ENCODE assay signal across 9 cellular contexts in genomic region chr19:4084547-4084877, GRCh38. TPM values are rescaled to one million over a fixed set of nuclear protein-coding genes. Genes with fewer than 3 reads are reported as not detected.
DNase-seq lines count a peak whose midpoint lies in the region; ATAC-seq, FAIRE-seq and TF ChIP-seq lines count a peak whose summit lies in the region.
"Had no signal": no experiment of that assay in that cellular context is flagged by ENCODE, and none has a peak within 500 bp of the region (broad histone marks: within the 10 kb centered on the region; RNA-seq: fewer than 3 reads in every experiment).

No MANE protein-coding gene starts in this region.

- TF ChIP-seq RAD21 in HepG2 (CRISPR knock-in tag; IDR thresholded peaks at IDR 0.05), result no peak

- no peaks in the 10 kb centered on the region; a peak in 2 of 5 replicates for H3K36me3 ChIP-seq in HepG2 (replicated peaks in 1 of 2; ENCODE audit: control insufficient read depth in 1 of 2, insufficient read depth in 2 of 2, low read length in 2 of 2)
- peaks cover 0 to under 1% (median 0%) of the 10 kb centered on the region in 4 donors for H3K36me3 ChIP-seq in right lobe of liver
- H3K36me3 ChIP-seq in vagina, result peaks cover 0 to 4% of the 10 kb centered on the region in 2 donors
- H3K36me3 ChIP-seq in gastrocnemius medialis, result peaks cover 0 to 4% of the 10 kb centered on the region in 2 donors

- ATAC-seq in HepG2, result no peak; the same call in 2 of the 3 replicates
- ATAC-seq in right lobe of liver, result no peak
- no peak for ATAC-seq in activated naive CD8-positive, alpha-beta T cell treated with anti-CD3 and anti-CD28 coated beads, Interleukin-2, amount 10 ng/mL, durations not matched to agents 7 days and 5 days (ENCODE audit: low read depth)
- no peak for ATAC-seq in naive thymus-derived CD8-positive, alpha-beta T cell
- no peak for ATAC-seq in gastrocnemius medialis

- BruUV-seq in HepG2 (replicated peaks; lab: Mats Ljungman, UMichigan), result no TSS peak

- TF ChIP-seq CTCF in HepG2 (CRISPR knock-in tag; IDR thresholded peaks at IDR 0.05), result no peak
- TF ChIP-seq CTCF in right lobe of liver (IDR thresholded peaks at IDR 0.05), result no peak
- TF ChIP-seq CTCF in vagina (IDR thresholded peaks at IDR 0.05), result no peak
- TF ChIP-seq CTCF in gastrocnemius medialis (IDR thresholded peaks at IDR 0.05 in 4 of 5, conservative IDR thresholded peaks at IDR 0.05 in 1 of 5), result no peak

- no peak for TF ChIP-seq EP300 in HepG2 (IDR thresholded peaks at IDR 0.05; ENCODE audit: low read depth in 2 of 2, low read length in 2 of 2)
- TF ChIP-seq EP300 in HepG2 (CRISPR knock-in tag; IDR thresholded peaks at IDR 0.05; ENCODE audit: borderline replicate concordance), result no peak

- H3K4me3 ChIP-seq in HepG2 (replicated peaks in 1 of 3; ENCODE audit: insufficient read depth in 1 of 3, low read depth in 2 of 3, low read length in 3 of 3) (no peak overlapping the region), right lobe of liver (no peak overlapping the region), vagina (peak overlapping the region in 1 of 2 donors; percentile 20), gastrocnemius medialis (no peak overlapping the region)

- no peak for FAIRE-seq in HepG2 (lab: Jason Lieb, UNC)

- H3K4me1 Mint-ChIP-seq in activated naive CD8-positive, alpha-beta T cell treated with anti-CD3 and anti-CD28 coated beads, Interleukin-2, amount 10 ng/mL, durations not matched to agents 7 days and 5 days, result peaks cover 51% of the 10 kb centered on the region
- H3K4me1 Mint-ChIP-seq in naive thymus-derived CD8-positive, alpha-beta T cell, result peaks cover 20 to 65% (median 57%) of the 10 kb centered on the region in 4 donors

- DNase-seq in HepG2 (ENCODE audit: low spot score) (no peak), right lobe of liver (no peak), vagina (ENCODE audit: extremely low spot score in 2 of 2) (no peak), gastrocnemius medialis (no peak), erythroblast (lab: John Stamatoyannopoulos, UW) (no peak), NCI-H2227 (lab: John Stamatoyannopoulos, UW; ENCODE audit: unreplicated experiment) (no peak)
- no peak for DNase-seq in activated naive CD8-positive, alpha-beta T cell treated with anti-CD3 and anti-CD28 coated beads, Interleukin-2, amount 10 ng/mL, durations not matched to agents 7 days and 5 days
- no peak for DNase-seq in naive thymus-derived CD8-positive, alpha-beta T cell
- DNase-seq: foreskin fibroblast had no signal

- intact Hi-C loops in HepG2 (cut with micrococcal nuclease; ENCODE audit: unreplicated experiment), result no loop called here
- intact Hi-C loops in right lobe of liver (cut with DNase I), result no loop called here
- intact Hi-C loops in vagina (cut with DNase I), result no loop called here
- intact Hi-C loops in gastrocnemius medialis (cut with DNase I; ENCODE audit: low total_unique reads), result no loop called here

- no peaks in the 10 kb centered on the region for H3K27me3 Mint-ChIP-seq in activated naive CD8-positive, alpha-beta T cell treated with anti-CD3 and anti-CD28 coated beads, Interleukin-2, amount 10 ng/mL, durations not matched to agents 7 days and 5 days
- H3K27me3 Mint-ChIP-seq in naive thymus-derived CD8-positive, alpha-beta T cell, result no peaks in the 10 kb centered on the region

- H3K27ac Mint-ChIP-seq in activated naive CD8-positive, alpha-beta T cell treated with anti-CD3 and anti-CD28 coated beads, Interleukin-2, amount 10 ng/mL, durations not matched to agents 7 days and 5 days, result peak overlapping the region; percentile 89
- peak overlapping the region; percentile 83 to 94 (median 92) for H3K27ac Mint-ChIP-seq in naive thymus-derived CD8-positive, alpha-beta T cell

- H3K36me3 Mint-ChIP-seq in activated naive CD8-positive, alpha-beta T cell treated with anti-CD3 and anti-CD28 coated beads, Interleukin-2, amount 10 ng/mL, durations not matched to agents 7 days and 5 days, result peaks cover 3% of the 10 kb centered on the region
- H3K36me3 Mint-ChIP-seq in naive thymus-derived CD8-positive, alpha-beta T cell, result no peaks in the 10 kb centered on the region

- H3K4me1 ChIP-seq in HepG2 (ENCODE audit: insufficient read depth, low read length), result peaks cover 47% of the 10 kb centered on the region
- no peaks in the 10 kb centered on the region for H3K4me1 ChIP-seq in right lobe of liver
- peaks cover 29% of the 10 kb centered on the region for H3K4me1 ChIP-seq in vagina
- peaks cover 0 to 4% of the 10 kb centered on the region in 2 donors for H3K4me1 ChIP-seq in gastrocnemius medialis

- H3K27me3 ChIP-seq in HepG2 (ENCODE audit: control insufficient read depth in 1 of 2, insufficient read depth in 2 of 2, low read length in 2 of 2), result no peaks in the 10 kb centered on the region
- no peaks in the 10 kb centered on the region for H3K27me3 ChIP-seq in right lobe of liver
- no peaks in the 10 kb centered on the region for H3K27me3 ChIP-seq in vagina
- no peaks in the 10 kb centered on the region for H3K27me3 ChIP-seq in gastrocnemius medialis

- WGBS in HepG2 (ENCODE audit: low lambda C conversion rate), result 20% methylated on average over 1 of the region's 8 CpGs
- 61% methylated on average over 5 of the region's 8 CpGs for WGBS in right lobe of liver (ENCODE audit: insufficient coverage, low coverage, low lambda C conversion rate, missing lambda C conversion rate)

- H3K4me3 Mint-ChIP-seq in activated naive CD8-positive, alpha-beta T cell treated with anti-CD3 and anti-CD28 coated beads, Interleukin-2, amount 10 ng/mL, durations not matched to agents 7 days and 5 days, result peak overlapping the region; percentile 79
- peak overlapping the region in 9 of 10 donors; percentile 20 to 79 (median 69) for H3K4me3 Mint-ChIP-seq in naive thymus-derived CD8-positive, alpha-beta T cell

- H3K4me2 ChIP-seq in HepG2 (ENCODE audit: low read depth, low read length), result peak overlapping the region; percentile 58

- in situ Hi-C loops in HepG2 (cut with HindIII; ENCODE audit: extremely low pct_ligation_motif_present, low pct_unique_long_range_greater_than_20kb) (no loop called here), gastrocnemius medialis (cut with MboI; ENCODE audit: low sequenced_read_pairs in 4 of 4) (no loop called here)

- H3K9me3 Mint-ChIP-seq in activated naive CD8-positive, alpha-beta T cell treated with anti-CD3 and anti-CD28 coated beads, Interleukin-2, amount 10 ng/mL, durations not matched to agents 7 days and 5 days, result no peaks in the 10 kb centered on the region
- no peaks in the 10 kb centered on the region for H3K9me3 Mint-ChIP-seq in naive thymus-derived CD8-positive, alpha-beta T cell

- no peaks in the 10 kb centered on the region for H3K79me2 ChIP-seq in HepG2 (ENCODE audit: insufficient read depth, low read length)

- CTCF ChIA-PET in HepG2 (lab: Yijun Ruan, JAX; ENCODE audit: low intra/inter-chr PET ratio, low total read pairs), result no interaction called here

- H3K27ac ChIP-seq in HepG2 (ENCODE audit: extremely low read length, insufficient read depth, low read length) (no peak overlapping the region), right lobe of liver (peak overlapping the region in 1 of 3 donors; percentile 2), vagina (peak overlapping the region; percentile 60), gastrocnemius medialis (peak overlapping the region in 1 of 4 donors; percentile 31)

- POLR2A ChIA-PET in HepG2 (lab: Yijun Ruan, JAX), result interaction anchor here (1.3 kb wide), 1 partner anchor 26 kb away, joined by 5 read pairs; no protein-coding TSS in a partner anchor
- POLR2A ChIA-PET in activated naive CD8-positive, alpha-beta T cell treated with anti-CD3 and anti-CD28 coated beads, Interleukin-2, amount 10 ng/mL, durations not matched to agents 7 days and 5 days (lab: Charles Lee), result interaction anchor here (1.2 to 3.8 kb wide), 5 partner anchors 9 to 31 kb away, joined by 3 to 16 read pairs (median 6); partner anchors contain the start of gene ZBTB7A
- POLR2A ChIA-PET in naive thymus-derived CD8-positive, alpha-beta T cell (lab: Charles Lee), result interaction anchor here (1.1 to 2.0 kb wide), 4 partner anchors 11 to 321 kb away, joined by 3 to 6 read pairs (median 3); no protein-coding TSS in a partner anchor

- H2AFZ ChIP-seq in HepG2 (ENCODE audit: low read length), result no peak overlapping the region

- no peaks in the 10 kb centered on the region for H4K20me1 ChIP-seq in HepG2 (ENCODE audit: insufficient read depth, low read length)

- peak overlapping the region; percentile 39; the same call in 1 of the 2 replicates for H3K9ac ChIP-seq in HepG2 (ENCODE audit: insufficient read depth, low read depth, low read length)

- no peak for TF ChIP-seq POLR2A in HepG2 (IDR thresholded peaks at IDR 0.05; ENCODE audit: insufficient read depth in 1 of 2, low read depth in 2 of 2, low read length in 2 of 2)
- no peak for TF ChIP-seq POLR2A in right lobe of liver (IDR thresholded peaks at IDR 0.05)
- TF ChIP-seq POLR2A in vagina (IDR thresholded peaks at IDR 0.05), result no peak
- TF ChIP-seq POLR2A in gastrocnemius medialis (IDR thresholded peaks at IDR 0.05), result no peak
- no peak for TF ChIP-seq POLR2A in erythroblast (IDR thresholded peaks at IDR 0.05; ENCODE audit: low read length)

- H3K9me3 ChIP-seq in HepG2 (ENCODE audit: low read length) (no peaks in the 10 kb centered on the region), right lobe of liver (no peaks in the 10 kb centered on the region), vagina (no peaks in the 10 kb centered on the region), gastrocnemius medialis (no peaks in the 10 kb centered on the region)

RNA-seq across cellular contexts. Expression of gene ZBTB7A, which starts 17.8 kb away (rescaled TPM):
- total RNA-seq in HepG2 (2016; rRNA removed; fragmentation: Illumina TruSeq; extraction: Trizol) (3.5 and 3.6 TPM in 2 replicates), right lobe of liver (10 to 100 TPM; 19.0 to 38.5 (median 27.7) TPM), vagina (60.6 TPM), gastrocnemius medialis (100 to 1,000 TPM in 2 of 4 donors, 10 to 100 TPM in 2; 50.0 to 104 (median 91.9) TPM)
- total RNA-seq in HepG2 (2016; cell fraction: cytosol; rRNA removed; fragmentation: Illumina TruSeq; extraction: Trizol; ENCODE audit: low read depth), result 1.8 TPM in 2 replicates
- 2.7 and 3.2 TPM in 2 replicates for total RNA-seq in HepG2 (2016; cell fraction: insoluble cytoplasmic fraction; rRNA removed; fragmentation: Illumina TruSeq; extraction: Trizol)
- 3.7 and 4.3 TPM in 2 replicates for total RNA-seq in HepG2 (2016; cell fraction: membrane; rRNA removed; fragmentation: Illumina TruSeq; extraction: Trizol)
- 3.0 and 3.1 TPM in 2 replicates for total RNA-seq in HepG2 (2016; cell fraction: nucleus; rRNA removed; fragmentation: Illumina TruSeq; extraction: Trizol)
- polyA plus RNA-seq in HepG2 (2011; rRNA removed), result 4.0 and 5.5 TPM in 2 replicates
- 2.9 and 4.8 TPM in 2 replicates for polyA plus RNA-seq in HepG2 (2011; cell fraction: cytosol; rRNA removed)
- 23.5 and 34.3 TPM in 2 replicates for polyA plus RNA-seq in HepG2 (2011; cell fraction: nucleus; rRNA removed)
- polyA plus RNA-seq in HepG2 (2012), result 4.7 and 6.0 TPM in 2 replicates
- polyA plus RNA-seq in HepG2 (2016; cell fraction: cytosol; fragmentation: Illumina TruSeq; extraction: Trizol; ENCODE audit: low read depth), result 0.96 and 1.2 TPM in 2 replicates
- polyA plus RNA-seq in HepG2 (2016; cell fraction: insoluble cytoplasmic fraction; fragmentation: Illumina TruSeq; extraction: Trizol; ENCODE audit: low read depth), result 4.5 and 4.8 TPM in 2 replicates
- 2.7 and 3.0 TPM in 2 replicates for polyA plus RNA-seq in HepG2 (2016; cell fraction: membrane; fragmentation: Illumina TruSeq; extraction: Trizol; ENCODE audit: low read depth)
- polyA plus RNA-seq in HepG2 (2016; cell fraction: nucleus; fragmentation: Illumina TruSeq; extraction: Trizol; ENCODE audit: insufficient read depth, low read depth), result 9.7 and 9.9 TPM in 2 replicates
- polyA minus RNA-seq in HepG2 (2011; rRNA and poly(A)+ RNA removed; ENCODE audit: low replicate concordance), result 4.3 and 12.1 TPM in 2 replicates
- polyA minus RNA-seq in HepG2 (2011; cell fraction: cytosol; rRNA and poly(A)+ RNA removed), result 9.4 and 10.5 TPM in 2 replicates
- polyA minus RNA-seq in HepG2 (2011; cell fraction: nucleus; rRNA and poly(A)+ RNA removed), result 5.0 and 5.4 TPM in 2 replicates
- 10 to 100 TPM; 60.6 to 61.5 TPM for total RNA-seq in activated naive CD8-positive, alpha-beta T cell treated with anti-CD3 and anti-CD28 coated beads, Interleukin-2, amount 10 ng/mL, durations not matched to agents 7 days and 5 days
- total RNA-seq in naive thymus-derived CD8-positive, alpha-beta T cell, result 10 to 100 TPM; 59.9 TPM
- polyA plus RNA-seq in naive thymus-derived CD8-positive, alpha-beta T cell, result 10 to 100 TPM; 31.3 to 52.2 (median 31.5) TPM

RNA-seq across cellular contexts. Expression of gene MAP2K2, which starts 39.4 kb away (rescaled TPM):
- 72.2 and 80.9 TPM in 2 replicates for total RNA-seq in HepG2 (2016; rRNA removed; fragmentation: Illumina TruSeq; extraction: Trizol)
- total RNA-seq in HepG2 (2016; cell fraction: cytosol; rRNA removed; fragmentation: Illumina TruSeq; extraction: Trizol; ENCODE audit: low read depth), result 141 and 153 TPM in 2 replicates
- 63.3 and 84.3 TPM in 2 replicates for total RNA-seq in HepG2 (2016; cell fraction: insoluble cytoplasmic fraction; rRNA removed; fragmentation: Illumina TruSeq; extraction: Trizol)
- 168 and 190 TPM in 2 replicates for total RNA-seq in HepG2 (2016; cell fraction: membrane; rRNA removed; fragmentation: Illumina TruSeq; extraction: Trizol)
- total RNA-seq in HepG2 (2016; cell fraction: nucleus; rRNA removed; fragmentation: Illumina TruSeq; extraction: Trizol), result 40.1 and 53.8 TPM in 2 replicates
- 70.3 and 88.1 TPM in 2 replicates for polyA plus RNA-seq in HepG2 (2011; rRNA removed)
- polyA plus RNA-seq in HepG2 (2011; cell fraction: cytosol; rRNA removed), result 63.3 and 103 TPM in 2 replicates
- 96.2 and 101 TPM in 2 replicates for polyA plus RNA-seq in HepG2 (2011; cell fraction: nucleus; rRNA removed)
- 73.5 and 112 TPM in 2 replicates for polyA plus RNA-seq in HepG2 (2012)
- polyA plus RNA-seq in HepG2 (2016; cell fraction: cytosol; fragmentation: Illumina TruSeq; extraction: Trizol; ENCODE audit: low read depth), result 205 and 223 TPM in 2 replicates
- polyA plus RNA-seq in HepG2 (2016; cell fraction: insoluble cytoplasmic fraction; fragmentation: Illumina TruSeq; extraction: Trizol; ENCODE audit: low read depth), result 99.4 and 124 TPM in 2 replicates
- 271 and 285 TPM in 2 replicates for polyA plus RNA-seq in HepG2 (2016; cell fraction: membrane; fragmentation: Illumina TruSeq; extraction: Trizol; ENCODE audit: low read depth)
- polyA plus RNA-seq in HepG2 (2016; cell fraction: nucleus; fragmentation: Illumina TruSeq; extraction: Trizol; ENCODE audit: insufficient read depth, low read depth), result 113 and 116 TPM in 2 replicates
- polyA minus RNA-seq in HepG2 (2011; rRNA and poly(A)+ RNA removed; ENCODE audit: low replicate concordance), result 82.8 and 120 TPM in 2 replicates
- polyA minus RNA-seq in HepG2 (2011; cell fraction: cytosol; rRNA and poly(A)+ RNA removed), result 55.4 and 61.2 TPM in 2 replicates
- polyA minus RNA-seq in HepG2 (2011; cell fraction: nucleus; rRNA and poly(A)+ RNA removed), result 25.8 and 27.8 TPM in 2 replicates
- total RNA-seq in right lobe of liver, result 10 to 100 TPM; 50.2 to 75.7 (median 59.8) TPM
- 100 to 1,000 TPM; 210 to 211 TPM for total RNA-seq in activated naive CD8-positive, alpha-beta T cell treated with anti-CD3 and anti-CD28 coated beads, Interleukin-2, amount 10 ng/mL, durations not matched to agents 7 days and 5 days
- 100 to 1,000 TPM; 119 to 134 TPM for total RNA-seq in naive thymus-derived CD8-positive, alpha-beta T cell
- 100 to 1,000 TPM in 1 of 3 donors, 10 to 100 TPM in 2; 48.0 to 101 (median 67.3) TPM for polyA plus RNA-seq in naive thymus-derived CD8-positive, alpha-beta T cell
- total RNA-seq in vagina, result 104 TPM
- total RNA-seq in gastrocnemius medialis, result 100 to 1,000 TPM; 101 to 207 (median 138) TPM
